Comparison of ENCODE assay signal across 24 cellular contexts in genomic region chr6:47254906-47255305, GRCh38. TPM values are rescaled to one million over a fixed set of nuclear protein-coding genes. Genes with fewer than 3 reads are reported as not detected.
DNase-seq lines count a peak whose midpoint lies in the region; ATAC-seq, FAIRE-seq and TF ChIP-seq lines count a peak whose summit lies in the region.
"Had no signal": no experiment of that assay in that cellular context is flagged by ENCODE, and none has a peak within 500 bp of the region (broad histone marks: within the 10 kb centered on the region; RNA-seq: fewer than 3 reads in every experiment).

No MANE protein-coding gene starts in this region.

- H3K27ac ChIP-seq in mammary epithelial cell (ENCODE audit: insufficient read depth, low read depth, low read length): no peak overlapping the region
- H3K27ac ChIP-seq: 22Rv1, HL-60, Peyer's patch had no signal

- dilution Hi-C loops in mammary epithelial cell (cut with HindIII; ENCODE audit: low sequenced_read_pairs): no loop called here

- POLR2A ChIA-PET in MCF 10A (lab: Yijun Ruan, JAX): no interaction called here

- TF ChIP-seq CTCF in mammary epithelial cell (conservative IDR thresholded peaks at IDR 0.05 in 1 of 2, IDR thresholded peaks at IDR 0.05 in 1 of 2; ENCODE audit: extremely low read depth in 1 of 2, insufficient read depth in 1 of 2, low read depth in 1 of 2, low read length in 2 of 2): no peak
- no peak for TF ChIP-seq CTCF in MCF 10A (IDR thresholded peaks at IDR 0.05; ENCODE audit: unreplicated experiment)
- no peak for TF ChIP-seq CTCF in bronchial epithelial cell (IDR thresholded peaks at IDR 0.05; ENCODE audit: insufficient read depth, low read length, severe bottlenecking)

- no peaks in the 10 kb centered on the region for H3K9me3 ChIP-seq in mammary epithelial cell (replicated peaks; ENCODE audit: insufficient read depth, low read length)
- H3K9me3 ChIP-seq: MG63, Peyer's patch had no signal

- DNase-seq in mammary epithelial cell (peak; percentile 19), MCF 10A (ENCODE audit: unreplicated experiment) (no peak), bronchial epithelial cell (ENCODE audit: low read depth) (peak; percentile 26), myocyte (ENCODE audit: low read depth) (peak; percentile 42), HUDEP-2 (lab: John Stamatoyannopoulos, UW; ENCODE audit: unreplicated experiment in 76 of 76) (no peak)
- DNase-seq: DMS153, DND-41, HCEC 1CT, MG63, NCI-H1105 treated with DMSO at 0.1 percent for 48 hours, NCI-H2029 treated with DMSO at 0.1 percent for 48 hours, NCI-H446 treated with DMSO at 0.1 percent for 48 hours, NCI-H526, NCI-H82, Peyer's patch, SHP77 treated with DMSO at 0.1 percent for 48 hours had no signal

- no peak overlapping the region for H2AFZ ChIP-seq in mammary epithelial cell (ENCODE audit: low read depth, low read length)

- peaks cover 21% of the 10 kb centered on the region for H3K36me3 ChIP-seq in mammary epithelial cell (ENCODE audit: insufficient read depth, low read length)
- H3K36me3 ChIP-seq in bronchial epithelial cell (ENCODE audit: control insufficient read depth, insufficient read depth, low read length): peaks cover 18% of the 10 kb centered on the region
- H3K36me3 ChIP-seq: MG63 had no signal

- H3K4me1 ChIP-seq in mammary epithelial cell (ENCODE audit: insufficient read depth, low read length): peaks cover 2% of the 10 kb centered on the region
- H3K4me1 ChIP-seq: Peyer's patch had no signal

- H3K27me3 Mint-ChIP-seq in MCF 10A (ENCODE audit: insufficient read depth, unreplicated experiment): no peaks in the 10 kb centered on the region
- H3K27me3 Mint-ChIP-seq: B cell had no signal

- H3K27me3 ChIP-seq in mammary epithelial cell (ENCODE audit: insufficient read depth, low read length): no peaks in the 10 kb centered on the region
- H3K27me3 ChIP-seq in bronchial epithelial cell (ENCODE audit: control insufficient read depth, insufficient read depth, low read length): no peaks in the 10 kb centered on the region
- H3K27me3 ChIP-seq: MG63, Peyer's patch had no signal

- BruUV-seq in mammary epithelial cell (replicated peaks; lab: Mats Ljungman, UMichigan) (no TSS peak), MCF 10A (replicated peaks; lab: Mats Ljungman, UMichigan) (no TSS peak)

- no peak overlapping the region for H3K9ac ChIP-seq in mammary epithelial cell (ENCODE audit: insufficient read depth, low read length)

- in situ Hi-C loops in mammary epithelial cell (cut with MboI; ENCODE audit: low sequenced_read_pairs in 2 of 2): no loop called here

- WGBS in mammary epithelial cell (ENCODE audit: low coverage, missing lambda C conversion rate): 95% methylated on average over 3 of the region's 3 CpGs

- intact Hi-C loops in mammary epithelial cell (cut with micrococcal nuclease): no loop called here
- intact Hi-C loops in MCF 10A (cut with micrococcal nuclease): no loop called here

- no peak overlapping the region for H3K27ac Mint-ChIP-seq in MCF 10A (ENCODE audit: low read depth, unreplicated experiment)
- H3K27ac Mint-ChIP-seq: B cell had no signal

- H3K9me3 Mint-ChIP-seq in MCF 10A (ENCODE audit: unreplicated experiment): no peaks in the 10 kb centered on the region

- H3K4me2 ChIP-seq in mammary epithelial cell (ENCODE audit: insufficient read depth, low read depth, low read length): no peak overlapping the region

- H3K4me3 ChIP-seq in mammary epithelial cell (replicated peaks in 1 of 3; ENCODE audit: insufficient read depth in 1 of 3, low read depth in 2 of 3, low read length in 3 of 3) (no peak overlapping the region), bronchial epithelial cell (ENCODE audit: low read depth, low read length) (no peak overlapping the region)
- H3K4me3 ChIP-seq: MG63, Peyer's patch had no signal

- H3K4me1 Mint-ChIP-seq in MCF 10A (ENCODE audit: insufficient read depth, unreplicated experiment): no peaks in the 10 kb centered on the region
- H3K4me1 Mint-ChIP-seq: B cell, CD14-positive monocyte had no signal

- no peaks in the 10 kb centered on the region for H4K20me1 ChIP-seq in mammary epithelial cell (ENCODE audit: insufficient read depth, low read length)

- H3K79me2 ChIP-seq in mammary epithelial cell (ENCODE audit: insufficient read depth, low read length): peaks cover 77% of the 10 kb centered on the region

- no peak for ATAC-seq in HG02588 (IDR thresholded peaks at IDR 0.05; ENCODE audit: unreplicated experiment)
- ATAC-seq in GM21619 (IDR thresholded peaks at IDR 0.05; ENCODE audit: unreplicated experiment): no peak

- peaks cover 7% of the 10 kb centered on the region for H3K36me3 Mint-ChIP-seq in MCF 10A (ENCODE audit: insufficient read depth, unreplicated experiment)
- H3K36me3 Mint-ChIP-seq: CD14-positive monocyte had no signal

- no peak overlapping the region for H3K4me3 Mint-ChIP-seq in MCF 10A (ENCODE audit: unreplicated experiment)
- H3K4me3 Mint-ChIP-seq: B cell, CD14-positive monocyte had no signal

- CTCF ChIA-PET in mammary epithelial cell (lab: Charles Lee; ENCODE audit: low non-redundant PET): no interaction called here
- CTCF ChIA-PET in MCF 10A (lab: Yijun Ruan, JAX): interaction anchor here (1.1 kb wide), 1 partner anchor 157 kb away, joined by 4 read pairs; no protein-coding TSS in a partner anchor

- FAIRE-seq in bronchial epithelial cell (lab: Jason Lieb, UNC): no peak
- FAIRE-seq: GM12892, H1 had no signal

RNA-seq across cellular contexts. Expression of gene TNFRSF21, which starts 54.8 kb away (rescaled TPM):
- total RNA-seq in mammary epithelial cell (100 to 1,000 TPM in 1 of 2 donors, 10 to 100 TPM in 1; 70.3 to 188 TPM), MCF 10A (2022) (17.8 and 19.3 TPM in 2 replicates), bronchial epithelial cell (39.9 and 42.4 TPM in 2 replicates), myocyte (27.7 and 30.3 TPM in 2 replicates)
- 89.7 TPM for polyA plus RNA-seq in mammary epithelial cell
- 122 TPM for polyA minus RNA-seq in mammary epithelial cell
- 11.8 TPM for polyA plus RNA-seq in myocyte (2012)

Comparison
In these comparisons a context has a peak if more than half of its experiments do, and no peak if none do; other contexts are left out.
1. DNase-seq: peak in mammary epithelial cell (single experiment), bronchial epithelial cell (single experiment) and myocyte (single experiment); none in MCF 10A (single experiment) and HUDEP-2 (0 of 76).